In the genomic region with DNA sequence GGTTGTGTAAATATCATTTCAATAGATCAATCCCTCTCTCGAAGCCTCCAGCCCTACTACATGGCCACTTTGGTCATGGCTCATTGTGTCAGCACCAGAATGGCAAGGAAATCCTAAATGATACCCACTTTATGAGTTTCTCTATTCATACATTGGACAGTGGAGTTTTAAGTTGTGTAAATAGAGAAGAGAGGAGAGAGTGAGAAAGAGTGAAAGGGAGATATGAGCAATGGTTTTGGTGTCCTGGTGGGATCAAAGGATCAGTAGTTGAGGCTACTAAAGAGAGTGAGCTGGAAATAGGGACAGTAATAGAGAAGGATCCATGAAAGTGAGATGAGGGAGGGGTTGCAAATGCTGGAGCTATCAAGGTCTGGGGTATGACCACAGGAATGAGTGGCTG, we compare ENCODE assay signal across 21 cellular contexts. TPM values are rescaled to one million over a fixed set of nuclear protein-coding genes. Genes with fewer than 3 reads are reported as not detected.
A peak's percentile ranks its signal among the peaks of the same experiment; 100 is the strongest.
DNase-seq lines count a peak whose midpoint lies in the region; ATAC-seq and TF ChIP-seq lines count a peak whose summit lies in the region.
"Had no signal": no experiment of that assay in that cellular context is flagged by ENCODE, and none has a peak within 500 bp of the region (broad histone marks: within the 10 kb centered on the region; RNA-seq: fewer than 3 reads in every experiment).

No MANE protein-coding gene starts in this region.

- H3K9me3 ChIP-seq in CD4-positive, alpha-beta T cell (ENCODE audit: control insufficient read depth, low read length): no peaks in the 10 kb centered on the region
- H3K9me3 ChIP-seq: Peyer's patch had no signal

- H3K27ac ChIP-seq in CD4-positive, alpha-beta T cell (ENCODE audit: low read depth, low read length): no peak overlapping the region
- H3K27ac ChIP-seq: HL-60, KMS-11, Peyer's patch had no signal

- CTCF ChIA-PET in activated CD8-positive, alpha-beta T cell treated with anti-CD3 and anti-CD28 coated beads, Interleukin-2, amount 10 ng/mL, durations not matched to agents 7 days and 5 days (lab: Charles Lee): interaction anchor here (1.1 to 4.2 kb wide), 5 partner anchors 8 to 126 kb away, joined by 3 to 20 read pairs (median 11); no protein-coding TSS in a partner anchor
- CTCF ChIA-PET in activated CD8-positive, alpha-beta T cell treated with anti-CD3 and anti-CD28 coated beads for 36 hours (lab: Charles Lee): interaction anchor here (1.1 to 3.6 kb wide), 4 partner anchors 19 to 164 kb away, joined by 3 to 13 read pairs (median 6); no protein-coding TSS in a partner anchor
- CTCF ChIA-PET in CD4-positive, alpha-beta T cell (lab: Charles Lee): interaction anchor here (1.7 to 1.8 kb wide), 2 partner anchors 9 to 127 kb away, joined by 3 to 5 read pairs; no protein-coding TSS in a partner anchor

- ATAC-seq in activated CD8-positive, alpha-beta T cell treated with anti-CD3 and anti-CD28 coated beads, Interleukin-2, amount 10 ng/mL, durations not matched to agents 7 days and 5 days: no peak
- no peak for ATAC-seq in activated CD8-positive, alpha-beta T cell treated with anti-CD3 and anti-CD28 coated beads for 36 hours
- no peak for ATAC-seq in CD4-positive, alpha-beta T cell (ENCODE audit: poor library complexity)
- no peak for ATAC-seq in naive thymus-derived CD8-positive, alpha-beta T cell
- ATAC-seq in HG03045 (IDR thresholded peaks at IDR 0.05; ENCODE audit: unreplicated experiment): no peak

- H3K4me1 Mint-ChIP-seq in activated CD8-positive, alpha-beta T cell treated with anti-CD3 and anti-CD28 coated beads, Interleukin-2, amount 10 ng/mL, durations not matched to agents 7 days and 5 days (ENCODE audit: low read depth): peaks cover 76% of the 10 kb centered on the region
- H3K4me1 Mint-ChIP-seq in activated CD8-positive, alpha-beta T cell treated with anti-CD3 and anti-CD28 coated beads for 36 hours (ENCODE audit: low read depth): peaks cover 51% of the 10 kb centered on the region
- H3K4me1 Mint-ChIP-seq in CD4-positive, alpha-beta T cell (ENCODE audit: low read depth): peaks cover 48% of the 10 kb centered on the region
- H3K4me1 Mint-ChIP-seq in activated T-helper 1 cell treated with anti-CD3 and anti-CD28 coated beads, Interleukin-12 subunit alpha, Interleukin-12 subunit beta, Interleukin-2, Interleukin-4 antibody, amounts not matched to agents 30 ng/mL and 10 ng/mL and 1 ng/mL, durations not matched to agents 14 hours and 24 hours and 36 hours (ENCODE audit: low read depth): peaks cover 69% of the 10 kb centered on the region
- H3K4me1 Mint-ChIP-seq in naive thymus-derived CD8-positive, alpha-beta T cell: peaks cover 34 to 58% (median 51%) of the 10 kb centered on the region in 4 donors

- no peaks in the 10 kb centered on the region for H3K27me3 ChIP-seq in CD4-positive, alpha-beta T cell (ENCODE audit: control insufficient read depth, insufficient read depth, low read length)
- H3K27me3 ChIP-seq: Peyer's patch had no signal

- DNase-seq in activated CD8-positive, alpha-beta T cell treated with anti-CD3 and anti-CD28 coated beads, Interleukin-2, amount 10 ng/mL, durations not matched to agents 7 days and 5 days: no peak
- no peak for DNase-seq in activated CD8-positive, alpha-beta T cell treated with anti-CD3 and anti-CD28 coated beads for 36 hours
- DNase-seq in CD4-positive, alpha-beta T cell: no peak
- DNase-seq in activated T-helper 1 cell treated with anti-CD3 and anti-CD28 coated beads, Interleukin-12 subunit alpha, Interleukin-12 subunit beta, Interleukin-2, Interleukin-4 antibody, amounts not matched to agents 30 ng/mL and 10 ng/mL and 1 ng/mL, durations not matched to agents 14 hours and 24 hours and 36 hours (ENCODE audit: low spot score): no peak
- DNase-seq in naive thymus-derived CD8-positive, alpha-beta T cell: no peak
- no peak for DNase-seq in DMS153 (lab: John Stamatoyannopoulos, UW)
- DNase-seq: ACHN; C1 segment of cervical spinal cord; HFFc6; NCI-H1417; NCI-H187; NCI-H2107; NCI-H510A; NCI-H748 treated with DMSO at 0.1 percent for 48 hours; NK-92 treated with Interleukin-12 subunit alpha and Interleukin-12 subunit beta, amount 100 ng/mL, for 24 hours; Peyer's patch had no signal

- peaks cover 49% of the 10 kb centered on the region for H3K36me3 Mint-ChIP-seq in activated CD8-positive, alpha-beta T cell treated with anti-CD3 and anti-CD28 coated beads, Interleukin-2, amount 10 ng/mL, durations not matched to agents 7 days and 5 days (ENCODE audit: low read depth)
- H3K36me3 Mint-ChIP-seq in activated CD8-positive, alpha-beta T cell treated with anti-CD3 and anti-CD28 coated beads for 36 hours (ENCODE audit: low read depth): no peaks in the 10 kb centered on the region
- H3K36me3 Mint-ChIP-seq in CD4-positive, alpha-beta T cell (ENCODE audit: low read depth): no peaks in the 10 kb centered on the region
- peaks cover 26% of the 10 kb centered on the region for H3K36me3 Mint-ChIP-seq in activated T-helper 1 cell treated with anti-CD3 and anti-CD28 coated beads, Interleukin-12 subunit alpha, Interleukin-12 subunit beta, Interleukin-2, Interleukin-4 antibody, amounts not matched to agents 30 ng/mL and 10 ng/mL and 1 ng/mL, durations not matched to agents 14 hours and 24 hours and 36 hours (ENCODE audit: low read depth)
- no peaks in the 10 kb centered on the region for H3K36me3 Mint-ChIP-seq in naive thymus-derived CD8-positive, alpha-beta T cell

- POLR2A ChIA-PET in activated CD8-positive, alpha-beta T cell treated with anti-CD3 and anti-CD28 coated beads, Interleukin-2, amount 10 ng/mL, durations not matched to agents 7 days and 5 days (lab: Charles Lee): interaction anchor here (1.4 to 1.5 kb wide), 2 partner anchors 9 to 33 kb away, joined by 3 to 5 read pairs; no protein-coding TSS in a partner anchor
- POLR2A ChIA-PET in activated CD8-positive, alpha-beta T cell treated with anti-CD3 and anti-CD28 coated beads for 36 hours (lab: Charles Lee): interaction anchor here (0.8 to 0.9 kb wide), 2 partner anchors 22 to 46 kb away, joined by 3 to 6 read pairs; no protein-coding TSS in a partner anchor
- POLR2A ChIA-PET in CD4-positive, alpha-beta T cell (lab: Charles Lee): interaction anchor here (0.8 to 1.4 kb wide), 2 partner anchors 9 to 25 kb away, joined by 3 to 6 read pairs; no protein-coding TSS in a partner anchor
- POLR2A ChIA-PET in naive thymus-derived CD8-positive, alpha-beta T cell (lab: Charles Lee): interaction anchor here (0.5 to 4.7 kb wide), 4 partner anchors 9 to 966 kb away, joined by 3 to 23 read pairs (median 6); no protein-coding TSS in a partner anchor

- H3K27ac Mint-ChIP-seq in activated CD8-positive, alpha-beta T cell treated with anti-CD3 and anti-CD28 coated beads, Interleukin-2, amount 10 ng/mL, durations not matched to agents 7 days and 5 days: peak overlapping the region; percentile 39
- no peak overlapping the region for H3K27ac Mint-ChIP-seq in activated CD8-positive, alpha-beta T cell treated with anti-CD3 and anti-CD28 coated beads for 36 hours
- peak overlapping the region; percentile 11 for H3K27ac Mint-ChIP-seq in CD4-positive, alpha-beta T cell
- peak overlapping the region; percentile 29 for H3K27ac Mint-ChIP-seq in activated T-helper 1 cell treated with anti-CD3 and anti-CD28 coated beads, Interleukin-12 subunit alpha, Interleukin-12 subunit beta, Interleukin-2, Interleukin-4 antibody, amounts not matched to agents 30 ng/mL and 10 ng/mL and 1 ng/mL, durations not matched to agents 14 hours and 24 hours and 36 hours
- H3K27ac Mint-ChIP-seq in naive thymus-derived CD8-positive, alpha-beta T cell: peak overlapping the region in 7 of 10 donors; percentile 1 to 80 (median 6)
- H3K27ac Mint-ChIP-seq: HFFc6 had no signal

- H3K4me3 Mint-ChIP-seq in activated CD8-positive, alpha-beta T cell treated with anti-CD3 and anti-CD28 coated beads, Interleukin-2, amount 10 ng/mL, durations not matched to agents 7 days and 5 days: no peak overlapping the region
- no peak overlapping the region for H3K4me3 Mint-ChIP-seq in activated CD8-positive, alpha-beta T cell treated with anti-CD3 and anti-CD28 coated beads for 36 hours
- H3K4me3 Mint-ChIP-seq in CD4-positive, alpha-beta T cell: no peak overlapping the region
- H3K4me3 Mint-ChIP-seq in activated T-helper 1 cell treated with anti-CD3 and anti-CD28 coated beads, Interleukin-12 subunit alpha, Interleukin-12 subunit beta, Interleukin-2, Interleukin-4 antibody, amounts not matched to agents 30 ng/mL and 10 ng/mL and 1 ng/mL, durations not matched to agents 14 hours and 24 hours and 36 hours: peak overlapping the region; percentile 4
- peak overlapping the region in 6 of 10 donors; percentile 1 to 46 (median 20) for H3K4me3 Mint-ChIP-seq in naive thymus-derived CD8-positive, alpha-beta T cell
- H3K4me3 Mint-ChIP-seq: HFFc6 had no signal

- H3K27me3 Mint-ChIP-seq in activated CD8-positive, alpha-beta T cell treated with anti-CD3 and anti-CD28 coated beads, Interleukin-2, amount 10 ng/mL, durations not matched to agents 7 days and 5 days (ENCODE audit: low read depth): no peaks in the 10 kb centered on the region
- no peaks in the 10 kb centered on the region for H3K27me3 Mint-ChIP-seq in activated CD8-positive, alpha-beta T cell treated with anti-CD3 and anti-CD28 coated beads for 36 hours
- H3K27me3 Mint-ChIP-seq in CD4-positive, alpha-beta T cell: no peaks in the 10 kb centered on the region
- no peaks in the 10 kb centered on the region for H3K27me3 Mint-ChIP-seq in activated T-helper 1 cell treated with anti-CD3 and anti-CD28 coated beads, Interleukin-12 subunit alpha, Interleukin-12 subunit beta, Interleukin-2, Interleukin-4 antibody, amounts not matched to agents 30 ng/mL and 10 ng/mL and 1 ng/mL, durations not matched to agents 14 hours and 24 hours and 36 hours (ENCODE audit: insufficient read depth)
- H3K27me3 Mint-ChIP-seq in naive thymus-derived CD8-positive, alpha-beta T cell: no peaks in the 10 kb centered on the region

- intact Hi-C loops in activated CD8-positive, alpha-beta T cell treated with anti-CD3 and anti-CD28 coated beads for 36 hours (cut with micrococcal nuclease): no loop called here
- intact Hi-C loops in CD4-positive, alpha-beta T cell (cut with DNase I, micrococcal nuclease): loop anchor here in 1 of 2 experiments (5.0 kb wide), 1 partner anchor 49 kb away; the partner anchor contains the start of gene GZMK
- intact Hi-C loops in activated T-helper 1 cell treated with anti-CD3 and anti-CD28 coated beads, Interleukin-12 subunit alpha, Interleukin-12 subunit beta, Interleukin-2, Interleukin-4 antibody, amounts not matched to agents 30 ng/mL and 10 ng/mL and 1 ng/mL, durations not matched to agents 14 hours and 24 hours and 36 hours (cut with micrococcal nuclease): no loop called here

- no peak for TF ChIP-seq CTCF in activated CD8-positive, alpha-beta T cell treated with anti-CD3 and anti-CD28 coated beads for 36 hours (IDR thresholded peaks at IDR 0.05)
- no peak for TF ChIP-seq CTCF in CD4-positive, alpha-beta T cell (IDR thresholded peaks at IDR 0.05)

- H3K9me3 Mint-ChIP-seq in activated CD8-positive, alpha-beta T cell treated with anti-CD3 and anti-CD28 coated beads, Interleukin-2, amount 10 ng/mL, durations not matched to agents 7 days and 5 days (ENCODE audit: insufficient read depth): peaks cover 4% of the 10 kb centered on the region
- no peaks in the 10 kb centered on the region for H3K9me3 Mint-ChIP-seq in activated CD8-positive, alpha-beta T cell treated with anti-CD3 and anti-CD28 coated beads for 36 hours
- no peaks in the 10 kb centered on the region for H3K9me3 Mint-ChIP-seq in CD4-positive, alpha-beta T cell
- peaks cover 15% of the 10 kb centered on the region for H3K9me3 Mint-ChIP-seq in activated T-helper 1 cell treated with anti-CD3 and anti-CD28 coated beads, Interleukin-12 subunit alpha, Interleukin-12 subunit beta, Interleukin-2, Interleukin-4 antibody, amounts not matched to agents 30 ng/mL and 10 ng/mL and 1 ng/mL, durations not matched to agents 14 hours and 24 hours and 36 hours
- no peaks in the 10 kb centered on the region for H3K9me3 Mint-ChIP-seq in naive thymus-derived CD8-positive, alpha-beta T cell
- H3K9me3 Mint-ChIP-seq: HFFc6 had no signal

RNA-seq across cellular contexts. Expression of gene GZMA, which starts 31.5 kb away (rescaled TPM):
- total RNA-seq in activated CD8-positive, alpha-beta T cell treated with anti-CD3 and anti-CD28 coated beads, Interleukin-2, amount 10 ng/mL, durations not matched to agents 7 days and 5 days: 100 to 1,000 TPM; 356 to 365 TPM
- 10 to 100 TPM; 17.8 to 18.2 TPM for total RNA-seq in activated CD8-positive, alpha-beta T cell treated with anti-CD3 and anti-CD28 coated beads for 36 hours
- 1 to 10 TPM; 3.5 to 5.0 TPM for total RNA-seq in CD4-positive, alpha-beta T cell
- 88.1 and 93.7 TPM in 2 replicates for total RNA-seq in activated T-helper 1 cell treated with anti-CD3 and anti-CD28 coated beads, Interleukin-12 subunit alpha, Interleukin-12 subunit beta, Interleukin-2, Interleukin-4 antibody, amounts not matched to agents 30 ng/mL and 10 ng/mL and 1 ng/mL, durations not matched to agents 14 hours and 24 hours and 36 hours
- total RNA-seq in naive thymus-derived CD8-positive, alpha-beta T cell: 1 to 10 TPM; 5.4 to 7.3 TPM
- polyA plus RNA-seq in naive thymus-derived CD8-positive, alpha-beta T cell: 100 to 1,000 TPM in 1 of 3 donors, 10 to 100 TPM in 2; 12.6 to 713 (median 35.7) TPM
- total RNA-seq: HFFc6, M059J had no signal

RNA-seq across cellular contexts. Expression of gene GZMK, which starts 46.9 kb away (rescaled TPM):
- 1 to 10 TPM; 2.4 to 2.9 TPM for total RNA-seq in activated CD8-positive, alpha-beta T cell treated with anti-CD3 and anti-CD28 coated beads, Interleukin-2, amount 10 ng/mL, durations not matched to agents 7 days and 5 days
- 1 to 10 TPM; 5.2 to 6.2 TPM for total RNA-seq in activated CD8-positive, alpha-beta T cell treated with anti-CD3 and anti-CD28 coated beads for 36 hours
- 1 to 10 TPM; 4.5 to 7.0 TPM for total RNA-seq in CD4-positive, alpha-beta T cell
- total RNA-seq in activated T-helper 1 cell treated with anti-CD3 and anti-CD28 coated beads, Interleukin-12 subunit alpha, Interleukin-12 subunit beta, Interleukin-2, Interleukin-4 antibody, amounts not matched to agents 30 ng/mL and 10 ng/mL and 1 ng/mL, durations not matched to agents 14 hours and 24 hours and 36 hours: 6.2 and 7.0 TPM in 2 replicates
- total RNA-seq in naive thymus-derived CD8-positive, alpha-beta T cell: 1 to 10 TPM; 4.9 to 8.5 TPM
- polyA plus RNA-seq in naive thymus-derived CD8-positive, alpha-beta T cell: 100 to 1,000 TPM in 1 of 3 donors, 10 to 100 TPM in 2; 10.1 to 227 (median 21.2) TPM
- total RNA-seq: HFFc6, HT1080, M059J, Peyer's patch had no signal

Comparison
In these comparisons a context has a peak if more than half of its experiments do, and no peak if none do; other contexts are left out.
1. H3K4me3 Mint-ChIP-seq: peak in activated T-helper 1 cell treated with anti-CD3 and anti-CD28 coated beads, Interleukin-12 subunit alpha, Interleukin-12 subunit beta, Interleukin-2, Interleukin-4 antibody, amounts not matched to agents 30 ng/mL and 10 ng/mL and 1 ng/mL, durations not matched to agents 14 hours and 24 hours and 36 hours (single experiment) and naive thymus-derived CD8-positive, alpha-beta T cell (6 of 10); none in activated CD8-positive, alpha-beta T cell treated with anti-CD3 and anti-CD28 coated beads, Interleukin-2, amount 10 ng/mL, durations not matched to agents 7 days and 5 days (single experiment), activated CD8-positive, alpha-beta T cell treated with anti-CD3 and anti-CD28 coated beads for 36 hours (single experiment) and CD4-positive, alpha-beta T cell (single experiment).